In the genomic region with DNA sequence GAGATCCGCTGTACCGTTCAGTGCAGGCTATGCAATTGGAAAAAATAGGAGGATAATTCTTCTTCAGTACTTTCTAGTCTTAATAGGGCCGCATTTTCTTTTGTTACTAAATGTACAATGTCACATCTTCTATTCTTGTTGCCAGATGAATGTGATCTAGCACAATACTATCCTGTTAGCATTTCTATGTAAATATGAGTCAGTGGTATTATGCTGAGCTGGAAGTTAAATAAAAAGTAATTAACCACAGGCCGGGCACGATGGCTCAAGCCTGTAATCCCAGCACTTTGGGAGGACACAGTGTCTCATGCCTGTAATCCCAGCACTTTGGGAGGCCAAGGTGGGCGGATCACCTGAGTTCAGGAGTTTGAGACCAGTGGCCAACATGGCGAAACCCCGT, we compare ENCODE assay signal across 25 cellular contexts. TPM values are rescaled to one million over a fixed set of nuclear protein-coding genes. Genes with fewer than 3 reads are reported as not detected.
DNase-seq lines count a peak whose midpoint lies in the region; ATAC-seq, FAIRE-seq and TF ChIP-seq lines count a peak whose summit lies in the region.
"Had no signal": no experiment of that assay in that cellular context is flagged by ENCODE, and none has a peak within 500 bp of the region (broad histone marks: within the 10 kb centered on the region; RNA-seq: fewer than 3 reads in every experiment).

No MANE protein-coding gene starts in this region.

- no peak overlapping the region for H3K4me3 ChIP-seq in PC-3 (ENCODE audit: low read length)
- H3K4me3 ChIP-seq in bronchial epithelial cell (ENCODE audit: low read depth, low read length), result no peak overlapping the region
- H3K4me3 ChIP-seq: adrenal gland, smooth muscle cell, thoracic aorta had no signal

- H3K27me3 Mint-ChIP-seq in stimulated activated naive CD8-positive, alpha-beta T cell treated with anti-CD3 and anti-CD28 coated beads, Interleukin-15, Interleukin-2, amounts not matched to agents 100 ng/mL and 50 ng/mL, for 24 hours, result no peaks in the 10 kb centered on the region
- no peaks in the 10 kb centered on the region for H3K27me3 Mint-ChIP-seq in stimulated activated naive CD8-positive, alpha-beta T cell treated with anti-CD3 and anti-CD28 coated beads, Interleukin-15, amount 100 ng/mL, for 72 hours
- no peaks in the 10 kb centered on the region for H3K27me3 Mint-ChIP-seq in endothelial cell (ENCODE audit: unreplicated experiment)
- H3K27me3 Mint-ChIP-seq: brain had no signal

- H3K9ac ChIP-seq in PC-3 (ENCODE audit: low read length), result 0 out of 2 replicates have a peak overlapping the region, but pooled peaks have one; percentile 11

- H3K4me2 ChIP-seq in PC-3 (ENCODE audit: low read length), result peak overlapping the region; percentile 40
- H3K4me2 ChIP-seq: smooth muscle cell had no signal

- peak overlapping the region; percentile 75 for H3K27ac ChIP-seq in PC-3 (ENCODE audit: low read length)
- no peak overlapping the region for H3K27ac ChIP-seq in substantia nigra (ENCODE audit: low read depth, low read length, poor library complexity, severe bottlenecking)
- H3K27ac ChIP-seq: adrenal gland, esophagus squamous epithelium, thoracic aorta had no signal

- peak overlapping the region; percentile 51; the same call in 1 of the 2 replicates for H2AFZ ChIP-seq in PC-3 (ENCODE audit: low read length)

- no peaks in the 10 kb centered on the region for H3K9me3 Mint-ChIP-seq in stimulated activated naive CD8-positive, alpha-beta T cell treated with anti-CD3 and anti-CD28 coated beads, Interleukin-15, Interleukin-2, amounts not matched to agents 100 ng/mL and 50 ng/mL, for 24 hours
- no peaks in the 10 kb centered on the region for H3K9me3 Mint-ChIP-seq in stimulated activated naive CD8-positive, alpha-beta T cell treated with anti-CD3 and anti-CD28 coated beads, Interleukin-15, amount 100 ng/mL, for 72 hours
- H3K9me3 Mint-ChIP-seq in endothelial cell (ENCODE audit: unreplicated experiment), result no peaks in the 10 kb centered on the region

- POLR2A ChIA-PET in PC-3 (lab: Charles Lee; ENCODE audit: unreplicated experiment), result no interaction called here

- intact Hi-C loops in PC-3 (cut with micrococcal nuclease), result loop anchor here (1.0 kb wide), 2 partner anchors 52 to 201 kb away; no protein-coding TSS in a partner anchor

- H3K9me3 ChIP-seq in PC-3 (ENCODE audit: low read length), result no peaks in the 10 kb centered on the region
- H3K9me3 ChIP-seq: adrenal gland, esophagus squamous epithelium, thoracic aorta had no signal

- no peaks in the 10 kb centered on the region for H3K36me3 ChIP-seq in PC-3 (ENCODE audit: low read depth, low read length)
- no peaks in the 10 kb centered on the region for H3K36me3 ChIP-seq in bronchial epithelial cell (ENCODE audit: control insufficient read depth, insufficient read depth, low read length)
- H3K36me3 ChIP-seq: adrenal gland, esophagus squamous epithelium, thoracic aorta had no signal

- H3K9me2 ChIP-seq in PC-3 (replicated peaks; ENCODE audit: low read length), result no peaks in the 10 kb centered on the region

- TF ChIP-seq CTCF in PC-3 (conservative IDR thresholded peaks at IDR 0.05; ENCODE audit: low read depth, low read length) (no peak), bronchial epithelial cell (IDR thresholded peaks at IDR 0.05; ENCODE audit: insufficient read depth, low read length, severe bottlenecking) (no peak), endothelial cell (IDR thresholded peaks at IDR 0.05; ENCODE audit: unreplicated experiment) (no peak)

- no peak for FAIRE-seq in bronchial epithelial cell (lab: Jason Lieb, UNC)
- FAIRE-seq: frontal cortex, HepG2 had no signal

- no peak for DNase-seq in stimulated activated naive CD8-positive, alpha-beta T cell treated with anti-CD3 and anti-CD28 coated beads, Interleukin-15, amount 100 ng/mL, for 72 hours
- DNase-seq in PC-3, result peak; percentile 87
- peak; percentile 65 for DNase-seq in bronchial epithelial cell (ENCODE audit: low read depth)
- DNase-seq in substantia nigra (lab: John Stamatoyannopoulos, UW), result no peak
- no peak for DNase-seq in endothelial cell (ENCODE audit: low spot score)
- DNase-seq: activated CD4-positive, CD25-positive, alpha-beta regulatory T cell; activated effector memory CD4-positive, alpha-beta T cell treated with anti-CD3 and anti-CD28 coated beads, Interleukin-2, amount 50 U/mL, for 16 hours; adrenal gland; effector memory CD4-positive, alpha-beta T cell; esophagus squamous epithelium; left colon; NCI-H1694 treated with DMSO at 0.1 percent for 48 hours; NCI-H526 treated with DMSO at 0.1 percent for 48 hours; occipital lobe; retina; stimulated activated CD4-positive, alpha-beta T cell treated with anti-CD3 and anti-CD28 coated beads, Interleukin-2, amount 100 ng/mL, for 24 hours; T1000 had no signal

- no peaks in the 10 kb centered on the region for H3F3A ChIP-seq in PC-3 (ENCODE audit: low read length, unreplicated experiment)

- H3K4me1 ChIP-seq in PC-3 (ENCODE audit: insufficient read depth, low read length), result peaks cover 33% of the 10 kb centered on the region

- no peak for ATAC-seq in stimulated activated naive CD8-positive, alpha-beta T cell treated with anti-CD3 and anti-CD28 coated beads, Interleukin-15, amount 100 ng/mL, for 72 hours
- ATAC-seq in PC-3 (peak; percentile 87), HG03139 (IDR thresholded peaks at IDR 0.05; ENCODE audit: unreplicated experiment) (no peak)
- ATAC-seq: HepG2, left colon, Right ventricle myocardium inferior had no signal

- peak overlapping the region; percentile 13 for H3K27ac Mint-ChIP-seq in stimulated activated naive CD8-positive, alpha-beta T cell treated with anti-CD3 and anti-CD28 coated beads, Interleukin-15, Interleukin-2, amounts not matched to agents 100 ng/mL and 50 ng/mL, for 24 hours
- no peak overlapping the region for H3K27ac Mint-ChIP-seq in stimulated activated naive CD8-positive, alpha-beta T cell treated with anti-CD3 and anti-CD28 coated beads, Interleukin-15, amount 100 ng/mL, for 72 hours
- H3K27ac Mint-ChIP-seq in endothelial cell (ENCODE audit: unreplicated experiment), result no peak overlapping the region

- H3K79me2 ChIP-seq in PC-3 (ENCODE audit: low read length), result no peaks in the 10 kb centered on the region

- CTCF ChIA-PET in PC-3 (lab: Charles Lee), result interaction anchor here (0.5 to 3.7 kb wide), 3 partner anchors 13 to 376 kb away, joined by 3 to 35 read pairs (median 3); no protein-coding TSS in a partner anchor

- no peaks in the 10 kb centered on the region for H3K36me3 Mint-ChIP-seq in stimulated activated naive CD8-positive, alpha-beta T cell treated with anti-CD3 and anti-CD28 coated beads, Interleukin-15, Interleukin-2, amounts not matched to agents 100 ng/mL and 50 ng/mL, for 24 hours (ENCODE audit: low read depth)
- H3K36me3 Mint-ChIP-seq in endothelial cell (ENCODE audit: low read depth, unreplicated experiment), result no peaks in the 10 kb centered on the region
- H3K36me3 Mint-ChIP-seq: brain had no signal

- H4K20me1 ChIP-seq in PC-3 (ENCODE audit: low read length), result no peaks in the 10 kb centered on the region

- H3K27me3 ChIP-seq in PC-3 (ENCODE audit: low read length) (no peaks in the 10 kb centered on the region), bronchial epithelial cell (ENCODE audit: control insufficient read depth, insufficient read depth, low read length) (no peaks in the 10 kb centered on the region)
- H3K27me3 ChIP-seq: adrenal gland, esophagus squamous epithelium had no signal

- BruUV-seq in PC-3 (replicated peaks; lab: Mats Ljungman, UMichigan), result no TSS peak

- H3K4me3 Mint-ChIP-seq in stimulated activated naive CD8-positive, alpha-beta T cell treated with anti-CD3 and anti-CD28 coated beads, Interleukin-15, Interleukin-2, amounts not matched to agents 100 ng/mL and 50 ng/mL, for 24 hours, result peak overlapping the region; percentile 83
- H3K4me3 Mint-ChIP-seq in stimulated activated naive CD8-positive, alpha-beta T cell treated with anti-CD3 and anti-CD28 coated beads, Interleukin-15, amount 100 ng/mL, for 72 hours, result no peak overlapping the region
- no peak overlapping the region for H3K4me3 Mint-ChIP-seq in endothelial cell (ENCODE audit: unreplicated experiment)
- H3K4me3 Mint-ChIP-seq: brain had no signal

- peaks cover 55% of the 10 kb centered on the region for H3K4me1 Mint-ChIP-seq in stimulated activated naive CD8-positive, alpha-beta T cell treated with anti-CD3 and anti-CD28 coated beads, Interleukin-15, Interleukin-2, amounts not matched to agents 100 ng/mL and 50 ng/mL, for 24 hours (ENCODE audit: low read depth)
- H3K4me1 Mint-ChIP-seq in stimulated activated naive CD8-positive, alpha-beta T cell treated with anti-CD3 and anti-CD28 coated beads, Interleukin-15, amount 100 ng/mL, for 72 hours, result peaks cover 36% of the 10 kb centered on the region
- H3K4me1 Mint-ChIP-seq in endothelial cell (ENCODE audit: unreplicated experiment), result no peaks in the 10 kb centered on the region

RNA-seq across cellular contexts. Expression of a gene that starts 24.3 kb away (rescaled TPM):
- total RNA-seq in PC-3 (2014; rRNA removed) (3.9 and 4.2 TPM in 2 replicates), bronchial epithelial cell (1.3 and 1.4 TPM in 2 replicates), endothelial cell (ENCODE audit: unreplicated experiment) (0.08 TPM)

RNA-seq across cellular contexts. Expression of a gene that starts 54.1 kb away (rescaled TPM):
- total RNA-seq in PC-3 (2014; rRNA removed) (36.1 and 42.6 TPM in 2 replicates), bronchial epithelial cell (56.6 and 58.8 TPM in 2 replicates), endothelial cell (ENCODE audit: unreplicated experiment) (53.1 TPM)

Comparison
In these comparisons a context has a peak if more than half of its experiments do, and no peak if none do; other contexts are left out.
1. DNase-seq: peak in PC-3 (single experiment) and bronchial epithelial cell (single experiment); none in stimulated activated naive CD8-positive, alpha-beta T cell treated with anti-CD3 and anti-CD28 coated beads, Interleukin-15, amount 100 ng/mL, for 72 hours (0 of 2), substantia nigra (0 of 49) and endothelial cell (single experiment).